ENCODE assay signal across 18 cellular contexts in genomic region chr3:177224406-177224805, GRCh38.
"Had no signal": no experiment of that assay in that cellular context is flagged by ENCODE, and none has a peak within 500 bp of the region (broad histone marks: within the 10 kb centered on the region; RNA-seq: fewer than 3 reads in every experiment).

No MANE protein-coding gene starts in this region.

- H3K36me3 ChIP-seq: lower lobe of right lung had no signal

- H3K4me3 Mint-ChIP-seq: activated T-helper 17 cell treated with anti-CD3 and anti-CD28 coated beads, Interleukin-2, amount 50 U/mL, for 72 hours; brain; endodermal cell; mesothelial cell of epicardium; stimulated activated naive CD8-positive, alpha-beta T cell treated with anti-CD3 and anti-CD28 coated beads, Interleukin-15, amount 100 ng/mL, for 72 hours had no signal

- H3K9me3 ChIP-seq: lower lobe of right lung, testis had no signal

- ATAC-seq: activated CD4-positive, CD25-positive, alpha-beta regulatory T cell treated with anti-CD3 and anti-CD28 coated beads, Interleukin-2, amount 50 U/mL, for 24 hours; activated T-helper 17 cell treated with anti-CD3 and anti-CD28 coated beads, Interleukin-2, amount 50 U/mL, for 72 hours; lower lobe of right lung; stimulated activated naive CD8-positive, alpha-beta T cell treated with anti-CD3 and anti-CD28 coated beads, Interleukin-15, amount 100 ng/mL, for 72 hours had no signal

- H3K9ac ChIP-seq: parathyroid adenoma had no signal

- H3K27ac ChIP-seq: lower lobe of right lung, parathyroid adenoma, testis had no signal

- H3K9me3 Mint-ChIP-seq: activated T-helper 17 cell treated with anti-CD3 and anti-CD28 coated beads, Interleukin-2, amount 50 U/mL, for 72 hours had no signal

- DNase-seq: activated CD4-positive, alpha-beta T cell treated with anti-CD3 and anti-CD28 coated beads, Interleukin-2, amount 50 U/mL, for 48 hours; activated naive CD4-positive, alpha-beta T cell treated with anti-CD3 and anti-CD28 coated beads, Interleukin-2, amount 50 U/mL, for 16 hours; amniotic stem cell; cerebellar nuclear complex; dermis blood vessel endothelial cell; endodermal cell; erythroblast; hypothalamus; lower lobe of right lung; stimulated activated CD4-positive, alpha-beta T cell treated with anti-CD3 and anti-CD28 coated beads, Interleukin-15, amount 100 ng/mL, for 24 hours; stimulated activated CD4-positive, alpha-beta T cell treated with anti-CD3 and anti-CD28 coated beads, Interleukin-4, amount 100 ng/mL, for 4 hours; stimulated activated naive CD8-positive, alpha-beta T cell treated with anti-CD3 and anti-CD28 coated beads, Interleukin-15, amount 100 ng/mL, for 72 hours; testis had no signal

- H3K4me1 ChIP-seq: lower lobe of right lung, parathyroid adenoma, testis had no signal

- H3K27ac Mint-ChIP-seq: activated T-helper 17 cell treated with anti-CD3 and anti-CD28 coated beads, Interleukin-2, amount 50 U/mL, for 72 hours; brain; endodermal cell; mesothelial cell of epicardium; stimulated activated naive CD8-positive, alpha-beta T cell treated with anti-CD3 and anti-CD28 coated beads, Interleukin-15, amount 100 ng/mL, for 72 hours had no signal

- H3K27me3 ChIP-seq: testis had no signal

- H3K4me1 Mint-ChIP-seq: brain, mesothelial cell of epicardium had no signal

- H3K4me3 ChIP-seq: lower lobe of right lung, testis had no signal

- H3K27me3 Mint-ChIP-seq: activated T-helper 17 cell treated with anti-CD3 and anti-CD28 coated beads, Interleukin-2, amount 50 U/mL, for 72 hours; brain; stimulated activated naive CD8-positive, alpha-beta T cell treated with anti-CD3 and anti-CD28 coated beads, Interleukin-15, amount 100 ng/mL, for 72 hours had no signal
